ENCODE assay signal across 9 cellular contexts in genomic region chr6:24935753-24936152, GRCh38. TPM values are rescaled to one million over a fixed set of nuclear protein-coding genes. Genes with fewer than 3 reads are reported as not detected.
DNase-seq lines count a peak whose midpoint lies in the region; ATAC-seq and TF ChIP-seq lines count a peak whose summit lies in the region.
"Had no signal": no experiment of that assay in that cellular context is flagged by ENCODE, and none has a peak within 500 bp of the region (broad histone marks: within the 10 kb centered on the region; RNA-seq: fewer than 3 reads in every experiment).

A gene with protein sequence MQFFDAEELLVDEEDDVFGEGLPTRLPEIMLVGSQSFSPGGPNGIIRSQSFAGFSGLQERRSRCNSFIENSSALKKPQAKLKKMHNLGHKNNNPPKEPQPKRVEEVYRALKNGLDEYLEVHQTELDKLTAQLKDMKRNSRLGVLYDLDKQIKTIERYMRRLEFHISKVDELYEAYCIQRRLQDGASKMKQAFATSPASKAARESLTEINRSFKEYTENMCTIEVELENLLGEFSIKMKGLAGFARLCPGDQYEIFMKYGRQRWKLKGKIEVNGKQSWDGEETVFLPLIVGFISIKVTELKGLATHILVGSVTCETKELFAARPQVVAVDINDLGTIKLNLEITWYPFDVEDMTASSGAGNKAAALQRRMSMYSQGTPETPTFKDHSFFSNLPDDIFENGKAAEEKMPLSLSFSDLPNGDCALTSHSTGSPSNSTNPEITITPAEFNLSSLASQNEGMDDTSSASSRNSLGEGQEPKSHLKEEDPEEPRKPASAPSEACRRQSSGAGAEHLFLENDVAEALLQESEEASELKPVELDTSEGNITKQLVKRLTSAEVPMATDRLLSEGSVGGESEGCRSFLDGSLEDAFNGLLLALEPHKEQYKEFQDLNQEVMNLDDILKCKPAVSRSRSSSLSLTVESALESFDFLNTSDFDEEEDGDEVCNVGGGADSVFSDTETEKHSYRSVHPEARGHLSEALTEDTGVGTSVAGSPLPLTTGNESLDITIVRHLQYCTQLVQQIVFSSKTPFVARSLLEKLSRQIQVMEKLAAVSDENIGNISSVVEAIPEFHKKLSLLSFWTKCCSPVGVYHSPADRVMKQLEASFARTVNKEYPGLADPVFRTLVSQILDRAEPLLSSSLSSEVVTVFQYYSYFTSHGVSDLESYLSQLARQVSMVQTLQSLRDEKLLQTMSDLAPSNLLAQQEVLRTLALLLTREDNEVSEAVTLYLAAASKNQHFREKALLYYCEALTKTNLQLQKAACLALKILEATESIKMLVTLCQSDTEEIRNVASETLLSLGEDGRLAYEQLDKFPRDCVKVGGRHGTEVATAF (minus strand): TSS chr6:24935960. CDS start chr6:24935898, 62 bp downstream.

- H3K4me3 ChIP-seq in KMS-11 (IDR thresholded peaks at IDR 0.05; ENCODE audit: insufficient read depth, low read depth, low read length): no peak within 1 kb of the TSS
- H3K4me3 ChIP-seq in cardiac muscle cell: no peak within 1 kb of the TSS

- H3K9me3 ChIP-seq in cardiac muscle cell (ENCODE audit: low read depth): no peaks in the 10 kb centered on the region

- H3K27ac ChIP-seq in KMS-11 (no peak within 1 kb of the TSS), cardiac muscle cell (no peak within 1 kb of the TSS)
- H3K27ac ChIP-seq: VCaP had no signal

- H3K9ac ChIP-seq in KMS-11: no peak within 1 kb of the TSS

- CTCF ChIA-PET in activated CD8-positive, alpha-beta memory T cell treated with anti-CD3 and anti-CD28 coated beads, Interleukin-2, amount 10 ng/mL, durations not matched to agents 7 days and 5 days (lab: Charles Lee): interaction anchor here (0.9 to 13.4 kb wide), 18 partner anchors 8 to 135 kb away, joined by 3 to 225 read pairs (median 10); no protein-coding TSS in a partner anchor

- H3K4me1 Mint-ChIP-seq in activated CD8-positive, alpha-beta memory T cell treated with anti-CD3 and anti-CD28 coated beads, Interleukin-2, amount 10 ng/mL, durations not matched to agents 7 days and 5 days: peaks cover 83% of the 10 kb centered on the region

- H3K4me1 ChIP-seq in KMS-11 (ENCODE audit: low read depth, poor library complexity, severe bottlenecking): peaks cover 10% of the 10 kb centered on the region
- H3K4me1 ChIP-seq in cardiac muscle cell (ENCODE audit: low read depth): peaks cover 18% of the 10 kb centered on the region

- peak; percentile 88 for DNase-seq in activated CD8-positive, alpha-beta memory T cell treated with anti-CD3 and anti-CD28 coated beads, Interleukin-2, amount 10 ng/mL, durations not matched to agents 7 days and 5 days
- DNase-seq in cardiac muscle cell (ENCODE audit: low read depth in 1 of 2, low spot score in 1 of 2) (peak in 1 of 2 donors; percentile 22), NCI-H2081 (lab: John Stamatoyannopoulos, UW) (no peak), DMS153 treated with DMSO at 0.1 percent for 48 hours (lab: John Stamatoyannopoulos, UW; ENCODE audit: unreplicated experiment) (no peak), GF-D8 (lab: John Stamatoyannopoulos, UW) (no peak)
- DNase-seq in stimulated activated CD4-positive, alpha-beta T cell treated with anti-CD3 and anti-CD28 coated beads, Interleukin-4, amount 100 ng/mL, for 1 hour: peak; percentile 58

- H3K27ac Mint-ChIP-seq in activated CD8-positive, alpha-beta memory T cell treated with anti-CD3 and anti-CD28 coated beads, Interleukin-2, amount 10 ng/mL, durations not matched to agents 7 days and 5 days: peak within 1 kb of the TSS; percentile 97

- peak; percentile 31 for ATAC-seq in GM19395 (IDR thresholded peaks at IDR 0.05; ENCODE audit: unreplicated experiment)
- ATAC-seq in activated CD8-positive, alpha-beta memory T cell treated with anti-CD3 and anti-CD28 coated beads, Interleukin-2, amount 10 ng/mL, durations not matched to agents 7 days and 5 days: peak; percentile 69

- no peaks in the 10 kb centered on the region for H4K20me1 ChIP-seq in KMS-11 (ENCODE audit: insufficient read depth)

- H3K9me3 Mint-ChIP-seq in activated CD8-positive, alpha-beta memory T cell treated with anti-CD3 and anti-CD28 coated beads, Interleukin-2, amount 10 ng/mL, durations not matched to agents 7 days and 5 days (ENCODE audit: low read depth): no peaks in the 10 kb centered on the region

- H2AFZ ChIP-seq in KMS-11 (ENCODE audit: low read depth): peak within 1 kb of the TSS; percentile 27; the same call in 1 of the 2 replicates

- no peak for TF ChIP-seq CTCF in KMS-11 (conservative IDR thresholded peaks at IDR 0.05; ENCODE audit: low read depth, low read length)
- TF ChIP-seq CTCF in cardiac muscle cell (IDR thresholded peaks at IDR 0.05; ENCODE audit: low read depth, low read length): peak; percentile 7

- H3K4me2 ChIP-seq in KMS-11: peak within 1 kb of the TSS; percentile 34; the same call in 1 of the 2 replicates

- H3K36me3 ChIP-seq in KMS-11 (ENCODE audit: insufficient read depth): no peaks in the 10 kb centered on the region
- H3K36me3 ChIP-seq in cardiac muscle cell: no peaks in the 10 kb centered on the region

- no peaks in the 10 kb centered on the region for H3K79me2 ChIP-seq in KMS-11 (ENCODE audit: insufficient read depth, low read depth)

- no peaks in the 10 kb centered on the region for H3K27me3 ChIP-seq in KMS-11 (ENCODE audit: insufficient read depth, low read depth)
- no peaks in the 10 kb centered on the region for H3K27me3 ChIP-seq in cardiac muscle cell

- peaks cover 39% of the 10 kb centered on the region for H3K36me3 Mint-ChIP-seq in activated CD8-positive, alpha-beta memory T cell treated with anti-CD3 and anti-CD28 coated beads, Interleukin-2, amount 10 ng/mL, durations not matched to agents 7 days and 5 days

- peak within 1 kb of the TSS; percentile 95 for H3K4me3 Mint-ChIP-seq in activated CD8-positive, alpha-beta memory T cell treated with anti-CD3 and anti-CD28 coated beads, Interleukin-2, amount 10 ng/mL, durations not matched to agents 7 days and 5 days

- H3K27me3 Mint-ChIP-seq in activated CD8-positive, alpha-beta memory T cell treated with anti-CD3 and anti-CD28 coated beads, Interleukin-2, amount 10 ng/mL, durations not matched to agents 7 days and 5 days: no peaks in the 10 kb centered on the region

RNA-seq across cellular contexts. Expression of the gene that starts here (rescaled TPM):
- total RNA-seq in activated CD8-positive, alpha-beta memory T cell treated with anti-CD3 and anti-CD28 coated beads, Interleukin-2, amount 10 ng/mL, durations not matched to agents 7 days and 5 days: 100 to 1,000 TPM in 1 of 2 experiments, 10 to 100 TPM in 1; 53.4 to 104 TPM
- total RNA-seq in cardiac muscle cell: 4.8 and 6.9 TPM in 2 replicates
- polyA plus RNA-seq in cardiac muscle cell: 2.2 and 4.4 TPM in 2 replicates

Comparison
In these comparisons a context has a peak if more than half of its experiments do, and no peak if none do; other contexts are left out.
1. DNase-seq: peak in activated CD8-positive, alpha-beta memory T cell treated with anti-CD3 and anti-CD28 coated beads, Interleukin-2, amount 10 ng/mL, durations not matched to agents 7 days and 5 days (single experiment) and stimulated activated CD4-positive, alpha-beta T cell treated with anti-CD3 and anti-CD28 coated beads, Interleukin-4, amount 100 ng/mL, for 1 hour (single experiment); none in NCI-H2081 (0 of 2), DMS153 treated with DMSO at 0.1 percent for 48 hours (single experiment) and GF-D8 (single experiment).